In genomic region chr6:158388727-158389126, GRCh38 we compare ENCODE assay signal across 23 cellular contexts.
"Had no signal": no experiment of that assay in that cellular context is flagged by ENCODE, and none has a peak within 500 bp of the region (broad histone marks: within the 10 kb centered on the region; RNA-seq: fewer than 3 reads in every experiment).

No MANE protein-coding gene starts in this region.

- H3K27me3 Mint-ChIP-seq: naive B cell had no signal

- ATAC-seq: foreskin keratinocyte; left colon; left ventricle myocardium superior; right lobe of liver; stimulated activated effector memory CD8-positive, alpha-beta T cell treated with anti-CD3 and anti-CD28 coated beads, Interleukin-12 subunit alpha, Interleukin-12 subunit beta, amount 100 ng/mL, for 72 hours had no signal

- H3K36me3 ChIP-seq: prostate gland, right lobe of liver, stomach had no signal

- H3K36me3 Mint-ChIP-seq: stimulated activated effector memory CD8-positive, alpha-beta T cell treated with anti-CD3 and anti-CD28 coated beads, Interleukin-12 subunit alpha, Interleukin-12 subunit beta, amount 100 ng/mL, for 72 hours had no signal

- H3K4me3 Mint-ChIP-seq: endodermal cell; naive B cell; nephron; stimulated activated effector memory CD8-positive, alpha-beta T cell treated with anti-CD3 and anti-CD28 coated beads, Interleukin-12 subunit alpha, Interleukin-12 subunit beta, amount 100 ng/mL, for 72 hours had no signal

- H3K9me3 Mint-ChIP-seq: stimulated activated effector memory CD8-positive, alpha-beta T cell treated with anti-CD3 and anti-CD28 coated beads, Interleukin-12 subunit alpha, Interleukin-12 subunit beta, amount 100 ng/mL, for 72 hours had no signal

- H3K27ac Mint-ChIP-seq: endodermal cell; naive B cell; nephron; stimulated activated effector memory CD8-positive, alpha-beta T cell treated with anti-CD3 and anti-CD28 coated beads, Interleukin-12 subunit alpha, Interleukin-12 subunit beta, amount 100 ng/mL, for 72 hours had no signal

- H3K27me3 ChIP-seq: foreskin keratinocyte, hepatocyte, right lobe of liver, stomach had no signal

- H3K4me1 Mint-ChIP-seq: endodermal cell had no signal

- H3K4me1 ChIP-seq: foreskin keratinocyte, prostate gland, right lobe of liver had no signal

- H3K4me3 ChIP-seq: coronary artery, hepatocyte, lung, prostate gland, right lobe of liver, stomach had no signal

- DNase-seq: effector CD4-positive, alpha-beta T cell; endodermal cell; erythroblast; foreskin keratinocyte; kidney; left colon; left ventricle myocardium superior; mesenchymal stem cell; naive B cell; occipital lobe; right lobe of liver; stimulated activated CD4-positive, alpha-beta T cell treated with anti-CD3 and anti-CD28 coated beads, Interleukin-4, amount 100 ng/mL, for 1 hour; stimulated activated CD8-positive, alpha-beta memory T cell treated with anti-CD3 and anti-CD28 coated beads, Interleukin-4, amount 100 ng/mL, for 48 hours; stomach; substantia nigra; trophoblast cell had no signal

- H3K9me3 ChIP-seq: prostate gland, right lobe of liver had no signal

- H3K27ac ChIP-seq: coronary artery, foreskin keratinocyte, hepatocyte, parathyroid adenoma, prostate gland, right lobe of liver, stomach had no signal
